In genomic region chr16:68833251-68833650, GRCh38 we compare ENCODE assay signal across 30 cellular contexts.
"Had no signal": no experiment of that assay in that cellular context is flagged by ENCODE, and none has a peak within 500 bp of the region (broad histone marks: within the 10 kb centered on the region; RNA-seq: fewer than 3 reads in every experiment).

No MANE protein-coding gene starts in this region.

- H3K36me3 ChIP-seq: ascending aorta had no signal

- H3K4me3 Mint-ChIP-seq: activated CD4-positive, alpha-beta memory T cell treated with anti-CD3 and anti-CD28 coated beads for 36 hours; activated CD4-positive, alpha-beta T cell treated with anti-CD3 and anti-CD28 coated beads for 36 hours; activated CD4-positive, alpha-beta T cell treated with anti-CD3 and anti-CD28 coated beads, Interleukin-2, amount 10 ng/mL, durations not matched to agents 24 days and 14 days; activated CD8-positive, alpha-beta memory T cell treated with anti-CD3 and anti-CD28 coated beads, Interleukin-2, amount 10 ng/mL, durations not matched to agents 7 days and 5 days; activated CD8-positive, alpha-beta T cell treated with anti-CD3 and anti-CD28 coated beads, Interleukin-2, amount 10 ng/mL, durations not matched to agents 7 days and 5 days; activated naive CD8-positive, alpha-beta T cell; activated T-cell treated with anti-CD3 and anti-CD28 coated beads, Interleukin-2, amount 50 U/mL, for 4 hours; activated T-helper 17 cell treated with anti-CD3 and anti-CD28 coated beads, Interleukin-2, amount 50 U/mL, for 72 hours; brain; central memory CD8-positive, alpha-beta T cell; dendritic cell treated with granulocyte-macrophage colony-stimulating factor and Interleukin-4, amounts not matched to agents 40 ng/mL and 50 ng/mL, for 4 days; endodermal cell; T-helper 17 cell; T-helper 2 cell treated with Interferon-gamma antibody and Interleukin-4, amounts not matched to agents 5 μg/mL and 100 μg/mL, for 36 hours had no signal

- ATAC-seq: activated CD8-positive, alpha-beta T cell treated with anti-CD3 and anti-CD28 coated beads, Interleukin-2, amount 10 ng/mL, durations not matched to agents 7 days and 5 days; activated T-helper 17 cell treated with anti-CD3 and anti-CD28 coated beads, Interleukin-2, amount 50 U/mL, for 72 hours; esophagus mucosa; T-helper 17 cell had no signal

- FAIRE-seq: bronchial epithelial cell, frontal cortex had no signal

- H3K27ac ChIP-seq: ascending aorta, coronary artery, dorsolateral prefrontal cortex had no signal

- DNase-seq: activated CD4-positive, alpha-beta memory T cell treated with anti-CD3 and anti-CD28 coated beads for 36 hours; activated CD4-positive, alpha-beta T cell treated with anti-CD3 and anti-CD28 coated beads for 36 hours; activated CD4-positive, alpha-beta T cell treated with anti-CD3 and anti-CD28 coated beads, Interleukin-2, amount 10 ng/mL, durations not matched to agents 24 days and 14 days; activated CD4-positive, CD25-positive, alpha-beta regulatory T cell; activated CD4-positive, CD25-positive, alpha-beta regulatory T cell treated with anti-CD3 and anti-CD28 coated beads, Interleukin-2, amount 50 U/mL, for 72 hours; activated CD8-positive, alpha-beta memory T cell treated with anti-CD3 and anti-CD28 coated beads, Interleukin-2, amount 10 ng/mL, durations not matched to agents 7 days and 5 days; activated CD8-positive, alpha-beta T cell treated with anti-CD3 and anti-CD28 coated beads, Interleukin-2, amount 10 ng/mL, durations not matched to agents 7 days and 5 days; activated effector memory CD4-positive, alpha-beta T cell treated with Interleukin-2 at 50 U/mL for 16 hours; activated gamma-delta T cell treated with Interleukin-2 at 50 U/mL for 16 hours; activated naive CD4-positive, alpha-beta T cell treated with anti-CD3 and anti-CD28 coated beads, Interleukin-2, amount 50 U/mL, for 16 hours; activated naive CD4-positive, alpha-beta T cell treated with Interleukin-2 at 50 U/mL for 16 hours; activated T-cell treated with anti-CD3 and anti-CD28 coated beads, Interleukin-2, amount 50 U/mL, for 4 hours; effector memory CD4-positive, alpha-beta T cell; endodermal cell; foreskin fibroblast; T-helper 1 cell; T-helper 17 cell; T1000 had no signal

- H3K4me1 ChIP-seq: ascending aorta had no signal

- H3K27me3 Mint-ChIP-seq: activated CD4-positive, alpha-beta memory T cell treated with anti-CD3 and anti-CD28 coated beads for 36 hours; activated naive CD8-positive, alpha-beta T cell; activated T-helper 17 cell treated with anti-CD3 and anti-CD28 coated beads, Interleukin-2, amount 50 U/mL, for 72 hours; central memory CD8-positive, alpha-beta T cell had no signal

- H3K9me3 Mint-ChIP-seq: activated CD4-positive, alpha-beta memory T cell treated with anti-CD3 and anti-CD28 coated beads for 36 hours; activated CD4-positive, alpha-beta T cell treated with anti-CD3 and anti-CD28 coated beads, Interleukin-2, amount 10 ng/mL, durations not matched to agents 24 days and 14 days; activated T-cell treated with anti-CD3 and anti-CD28 coated beads, Interleukin-2, amount 50 U/mL, for 4 hours; activated T-helper 17 cell treated with anti-CD3 and anti-CD28 coated beads, Interleukin-2, amount 50 U/mL, for 72 hours; central memory CD8-positive, alpha-beta T cell; dendritic cell treated with granulocyte-macrophage colony-stimulating factor and Interleukin-4, amounts not matched to agents 40 ng/mL and 50 ng/mL, for 4 days; endodermal cell; T-helper 2 cell treated with Interferon-gamma antibody and Interleukin-4, amounts not matched to agents 5 μg/mL and 100 μg/mL, for 36 hours had no signal

- H3K9me3 ChIP-seq: ascending aorta had no signal

- H3K27me3 ChIP-seq: ascending aorta, dorsolateral prefrontal cortex had no signal

- H3K4me1 Mint-ChIP-seq: activated CD4-positive, alpha-beta T cell treated with anti-CD3 and anti-CD28 coated beads for 36 hours; activated T-helper 17 cell treated with anti-CD3 and anti-CD28 coated beads, Interleukin-2, amount 50 U/mL, for 72 hours; brain; central memory CD8-positive, alpha-beta T cell; endodermal cell; T-helper 17 cell had no signal

- H3K4me3 ChIP-seq: ascending aorta, coronary artery, dorsolateral prefrontal cortex had no signal

- H3K27ac Mint-ChIP-seq: activated CD4-positive, alpha-beta memory T cell treated with anti-CD3 and anti-CD28 coated beads for 36 hours; activated CD4-positive, alpha-beta T cell treated with anti-CD3 and anti-CD28 coated beads for 36 hours; activated CD4-positive, alpha-beta T cell treated with anti-CD3 and anti-CD28 coated beads, Interleukin-2, amount 10 ng/mL, durations not matched to agents 24 days and 14 days; activated CD8-positive, alpha-beta memory T cell treated with anti-CD3 and anti-CD28 coated beads, Interleukin-2, amount 10 ng/mL, durations not matched to agents 7 days and 5 days; activated CD8-positive, alpha-beta T cell treated with anti-CD3 and anti-CD28 coated beads, Interleukin-2, amount 10 ng/mL, durations not matched to agents 7 days and 5 days; activated naive CD8-positive, alpha-beta T cell; activated T-helper 17 cell treated with anti-CD3 and anti-CD28 coated beads, Interleukin-2, amount 50 U/mL, for 72 hours; brain; dendritic cell treated with granulocyte-macrophage colony-stimulating factor and Interleukin-4, amounts not matched to agents 40 ng/mL and 50 ng/mL, for 4 days; endodermal cell; T-helper 17 cell; T-helper 2 cell treated with Interferon-gamma antibody and Interleukin-4, amounts not matched to agents 5 μg/mL and 100 μg/mL, for 36 hours had no signal

- H3K36me3 Mint-ChIP-seq: activated CD4-positive, alpha-beta memory T cell treated with anti-CD3 and anti-CD28 coated beads for 36 hours; activated CD8-positive, alpha-beta memory T cell treated with anti-CD3 and anti-CD28 coated beads, Interleukin-2, amount 10 ng/mL, durations not matched to agents 7 days and 5 days; activated naive CD8-positive, alpha-beta T cell; brain had no signal
